In the genomic region with DNA sequence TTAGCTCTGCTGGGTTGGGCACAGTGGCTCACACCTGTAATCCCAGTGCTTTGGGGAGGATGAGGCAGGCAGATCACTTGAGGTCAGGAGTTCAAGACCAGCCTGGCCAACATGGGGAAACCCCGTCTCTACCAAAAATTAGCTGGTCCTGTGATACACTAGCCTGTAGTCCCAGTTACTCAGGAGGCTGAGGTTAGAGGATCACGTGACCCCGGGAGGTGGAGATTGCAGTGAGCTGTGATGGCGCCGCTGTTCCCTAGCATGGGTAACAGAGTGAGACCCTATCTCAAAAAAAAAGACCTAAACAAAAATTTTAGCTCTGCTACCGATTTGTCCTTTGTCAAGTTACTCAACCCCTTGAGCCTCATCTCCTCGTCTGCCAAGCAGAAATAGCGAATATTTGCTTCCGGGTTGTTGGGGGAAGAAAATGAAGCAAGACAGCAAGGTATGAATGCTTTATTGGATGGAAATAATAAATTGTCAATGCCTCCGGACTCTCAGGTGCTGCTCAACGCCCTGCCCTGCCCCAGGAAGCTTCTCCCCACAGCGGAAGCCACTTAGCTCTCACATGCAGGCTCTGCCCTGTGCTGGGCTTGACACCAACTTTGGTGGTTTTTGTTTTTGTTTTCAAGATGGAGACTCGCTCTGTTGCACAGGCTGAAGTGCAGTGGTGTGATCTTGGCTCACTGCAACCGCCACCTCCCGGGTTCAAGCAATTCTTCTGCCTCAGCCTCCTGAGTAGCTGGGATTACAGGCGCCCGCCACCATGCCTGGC, we compare ENCODE assay signal across 13 cellular contexts. TPM values are rescaled to one million over a fixed set of nuclear protein-coding genes. Genes with fewer than 3 reads are reported as not detected.
DNase-seq lines count a peak whose midpoint lies in the region; ATAC-seq and TF ChIP-seq lines count a peak whose summit lies in the region.
"Had no signal": no experiment of that assay in that cellular context is flagged by ENCODE, and none has a peak within 500 bp of the region (broad histone marks: within the 10 kb centered on the region; RNA-seq: fewer than 3 reads in every experiment).

No MANE protein-coding gene starts in this region.

- H3K27me3 ChIP-seq in DOHH2 (ENCODE audit: control insufficient read depth, low read length) = no peaks in the 10 kb centered on the region
- no peaks in the 10 kb centered on the region for H3K27me3 ChIP-seq in RWPE2 (ENCODE audit: insufficient read depth, poor library complexity, severe bottlenecking)
- H3K27me3 ChIP-seq: right lobe of liver had no signal

- H3K4me3 ChIP-seq in DOHH2 (ENCODE audit: low read length) (peak overlapping the region; percentile 79), RWPE2 (ENCODE audit: severe bottlenecking) (no peak overlapping the region)
- H3K4me3 ChIP-seq: right lobe of liver had no signal

- H3K4me3 Mint-ChIP-seq in natural killer cell = peak overlapping the region; percentile 82
- H3K4me3 Mint-ChIP-seq: type B pancreatic cell had no signal

- H3K36me3 Mint-ChIP-seq in natural killer cell = no peaks in the 10 kb centered on the region
- H3K36me3 Mint-ChIP-seq: type B pancreatic cell had no signal

- no peaks in the 10 kb centered on the region for H3K27me3 Mint-ChIP-seq in natural killer cell (ENCODE audit: low read depth in 2 of 2)
- H3K27me3 Mint-ChIP-seq: type B pancreatic cell had no signal

- H3K36me3 ChIP-seq in DOHH2 (ENCODE audit: control insufficient read depth, low read length) = no peaks in the 10 kb centered on the region
- no peaks in the 10 kb centered on the region for H3K36me3 ChIP-seq in RWPE2 (ENCODE audit: low read depth)
- H3K36me3 ChIP-seq: right lobe of liver had no signal

- H3K27ac ChIP-seq in DOHH2 (ENCODE audit: low read depth, low read length) = peak overlapping the region; percentile 93
- H3K27ac ChIP-seq in RWPE2 (ENCODE audit: poor library complexity, severe bottlenecking) = peak overlapping the region; percentile 95
- H3K27ac ChIP-seq: right lobe of liver had no signal

- no peaks in the 10 kb centered on the region for H4K20me1 ChIP-seq in DOHH2 (ENCODE audit: control insufficient read depth, insufficient read depth, low read depth, low read length)

- no peaks in the 10 kb centered on the region for H3K9me2 ChIP-seq in DOHH2 (replicated peaks; ENCODE audit: control insufficient read depth, low read length)

- no peak for DNase-seq in RWPE2 (ENCODE audit: low spot score)
- DNase-seq in natural killer cell = peak; percentile 36
- DNase-seq in AML-193 (lab: John Stamatoyannopoulos, UW) = no peak
- no peak for DNase-seq in RKO (ENCODE audit: low spot score)
- DNase-seq in DMS153 treated with DMSO at 0.1 percent for 48 hours (lab: John Stamatoyannopoulos, UW; ENCODE audit: unreplicated experiment) = no peak
- DNase-seq: mesenchymal stem cell, NCI-H1694, NCI-H446 treated with DMSO at 0.1 percent for 48 hours, right lobe of liver, SW 1271 had no signal

- peaks cover 68% of the 10 kb centered on the region for H3K4me1 ChIP-seq in DOHH2 (ENCODE audit: control insufficient read depth, low read length)
- peaks cover 43% of the 10 kb centered on the region for H3K4me1 ChIP-seq in RWPE2 (ENCODE audit: insufficient read depth, poor library complexity, severe bottlenecking)

- H3F3A ChIP-seq in DOHH2 (ENCODE audit: control insufficient read depth, insufficient read depth) = peaks cover 38% of the 10 kb centered on the region

- peaks cover 21 to 51% of the 10 kb centered on the region in 2 donors for H3K4me1 Mint-ChIP-seq in natural killer cell

- H3K9me3 ChIP-seq in DOHH2 (ENCODE audit: control insufficient read depth, insufficient read depth, low read length) (no peaks in the 10 kb centered on the region), RWPE2 (ENCODE audit: severe bottlenecking) (no peaks in the 10 kb centered on the region)
- H3K9me3 ChIP-seq: right lobe of liver had no signal

- intact Hi-C loops in natural killer cell (cut with micrococcal nuclease) = loop anchor here (1.0 kb wide), 1 partner anchor 25 kb away; the partner anchor contains the start of gene ITCH

- H3K79me2 ChIP-seq in DOHH2 (ENCODE audit: control insufficient read depth, low read length) = no peaks in the 10 kb centered on the region

- ATAC-seq in GM19351 (IDR thresholded peaks at IDR 0.05; ENCODE audit: unreplicated experiment) (peak; percentile 71), RWPE2 (ENCODE audit: low read depth) (no peak), natural killer cell (peak; percentile 77 to 89 (median 83))

- H3K27ac Mint-ChIP-seq in natural killer cell = peak overlapping the region; percentile 86 to 90

- H3K4me2 ChIP-seq in DOHH2 (ENCODE audit: low read length) = peak overlapping the region; percentile 94

- TF ChIP-seq CTCF in DOHH2 (IDR thresholded peaks at IDR 0.05; ENCODE audit: low read depth, low read length, poor library complexity, severe bottlenecking) (no peak), RWPE2 (IDR thresholded peaks at IDR 0.05; ENCODE audit: poor library complexity, severe bottlenecking) (no peak), natural killer cell (IDR thresholded peaks at IDR 0.05) (no peak)

- H3K9me3 Mint-ChIP-seq in natural killer cell = no peaks in the 10 kb centered on the region
- H3K9me3 Mint-ChIP-seq: type B pancreatic cell had no signal

RNA-seq across cellular contexts. Expression of gene ITCH, which starts 24.9 kb away (rescaled TPM):
- 100 to 1,000 TPM; 157 to 182 (median 163) TPM for total RNA-seq in natural killer cell

RNA-seq across cellular contexts. Expression of gene AHCY, which starts 35.0 kb away (rescaled TPM):
- total RNA-seq in natural killer cell = 1 to 10 TPM; 7.1 to 8.3 (median 7.7) TPM
